Comparison of ENCODE assay signal across 18 cellular contexts in genomic region chr17:72426948-72427760, GRCh38.
DNase-seq lines count a peak whose midpoint lies in the region; ATAC-seq, FAIRE-seq and TF ChIP-seq lines count a peak whose summit lies in the region.
"Had no signal": no experiment of that assay in that cellular context is flagged by ENCODE, and none has a peak within 500 bp of the region (broad histone marks: within the 10 kb centered on the region; RNA-seq: fewer than 3 reads in every experiment).

No MANE protein-coding gene starts in this region.

- peaks cover 5% of the 10 kb centered on the region for H3K4me1 Mint-ChIP-seq in WTC11

- H3K4me1 ChIP-seq in pancreas (peaks cover 6 to 33% (median 11%) of the 10 kb centered on the region in 3 donors), uterus (no peaks in the 10 kb centered on the region)
- H3K4me1 ChIP-seq: right lobe of liver had no signal

- TF ChIP-seq CTCF in WTC11 (IDR thresholded peaks at IDR 0.05) (no peak), pancreas (IDR thresholded peaks at IDR 0.05) (no peak), uterus (IDR thresholded peaks at IDR 0.05) (no peak)

- H3K4me3 Mint-ChIP-seq in WTC11, result no peak overlapping the region
- H3K4me3 Mint-ChIP-seq: activated CD8-positive, alpha-beta T cell treated with anti-CD3 and anti-CD28 coated beads for 36 hours had no signal

- CTCF ChIA-PET in WTC11 (lab: Charles Lee), result no interaction called here

- WGBS in pancreas, 2 donors, result 36 to 43% methylated on average over 7 of the region's 7 CpGs

- DNase-seq in NCI-H2196 treated with DMSO at 0.1 percent for 48 hours (lab: John Stamatoyannopoulos, UW; ENCODE audit: unreplicated experiment), result peak; percentile 78
- DNase-seq in WTC11 (ENCODE audit: low spot score), result no peak
- DNase-seq in pancreas, result peak in 3 of 6 donors; percentile 35 to 71 (median 45)
- DNase-seq in left cardiac atrium, result no peak
- DNase-seq in activated CD4-positive, alpha-beta T cell treated with anti-CD3 and anti-CD28 coated beads, Interleukin-2, amount 50 U/mL, for 1 hour, result no peak
- no peak for DNase-seq in uterus
- DNase-seq: activated CD8-positive, alpha-beta T cell treated with anti-CD3 and anti-CD28 coated beads for 36 hours; DMS 273 treated with DMSO at 0.1 percent for 48 hours; mesendoderm; NCI-H1092 treated with DMSO at 0.1 percent for 48 hours; NCI-H446; right lobe of liver; stimulated activated CD4-positive, alpha-beta T cell treated with anti-CD3 and anti-CD28 coated beads, Interleukin-2, amount 100 ng/mL, for 24 hours had no signal

- POLR2A ChIA-PET in WTC11 (lab: Charles Lee), result no interaction called here

- no peak overlapping the region for H3K27ac Mint-ChIP-seq in WTC11
- H3K27ac Mint-ChIP-seq: activated CD8-positive, alpha-beta T cell treated with anti-CD3 and anti-CD28 coated beads for 36 hours had no signal

- no peaks in the 10 kb centered on the region for H3K36me3 Mint-ChIP-seq in WTC11

- H3K27me3 Mint-ChIP-seq in WTC11 (ENCODE audit: low read depth), result no peaks in the 10 kb centered on the region; the same call in 1 of the 2 replicates

- no peaks in the 10 kb centered on the region for H3K9me3 Mint-ChIP-seq in WTC11
- H3K9me3 Mint-ChIP-seq: activated CD8-positive, alpha-beta T cell treated with anti-CD3 and anti-CD28 coated beads for 36 hours had no signal

- H3K27ac ChIP-seq in pancreas, result peak overlapping the region in 2 of 4 donors; percentile 39 to 47
- no peak overlapping the region for H3K27ac ChIP-seq in uterus
- H3K27ac ChIP-seq: right lobe of liver, suprapubic skin had no signal

- peak; percentile 19; the same call in 1 of the 2 replicates for ATAC-seq in WTC11
- peak; percentile 24 to 47 (median 34) for ATAC-seq in pancreas
- no peak for ATAC-seq in GM19467 (IDR thresholded peaks at IDR 0.05; ENCODE audit: unreplicated experiment)
- ATAC-seq in left cardiac atrium, result no peak
- ATAC-seq: activated CD8-positive, alpha-beta T cell treated with anti-CD3 and anti-CD28 coated beads for 36 hours; K562 had no signal

- FAIRE-seq in pancreas (lab: Jason Lieb, UNC), result no peak
- FAIRE-seq: GM19239, K562 had no signal

- intact Hi-C loops in pancreas (cut with DNase I) (loop anchor here in 1 of 3 donors (10.0 kb wide), 2 partner anchors 88 to 302 kb away; partner anchors contain the start of gene SOX9), left cardiac atrium (cut with DNase I) (no loop called here), uterus (cut with DNase I; ENCODE audit: low total_unique reads) (no loop called here)

- no peaks in the 10 kb centered on the region for H3K9me3 ChIP-seq in pancreas
- H3K9me3 ChIP-seq in uterus, result no peaks in the 10 kb centered on the region
- H3K9me3 ChIP-seq: right lobe of liver, suprapubic skin had no signal

- H3K36me3 ChIP-seq in pancreas (no peaks in the 10 kb centered on the region), uterus (no peaks in the 10 kb centered on the region)
- H3K36me3 ChIP-seq: right lobe of liver, suprapubic skin had no signal

- H3K4me3 ChIP-seq in pancreas (no peak overlapping the region), uterus (no peak overlapping the region)
- H3K4me3 ChIP-seq: K562, right lobe of liver, suprapubic skin had no signal

- H3K27me3 ChIP-seq in pancreas, result no peaks in the 10 kb centered on the region
- no peaks in the 10 kb centered on the region for H3K27me3 ChIP-seq in uterus
- H3K27me3 ChIP-seq: right lobe of liver, suprapubic skin had no signal

- TF ChIP-seq POLR2A in GM18526 (IDR thresholded peaks at IDR 0.05; ENCODE audit: extremely low read depth, insufficient read length) (peak; percentile 1), uterus (IDR thresholded peaks at IDR 0.05) (no peak)

TF ChIP-seq in WTC11, 78 proteins besides CTCF, POLR2A, EP300 and RAD21:
- TF ChIP-seq CDX4 (CRISPR knock-in tag; IDR thresholded peaks at IDR 0.05; ENCODE audit: borderline replicate concordance), result no peak
- TF ChIP-seq, protein P1, sequence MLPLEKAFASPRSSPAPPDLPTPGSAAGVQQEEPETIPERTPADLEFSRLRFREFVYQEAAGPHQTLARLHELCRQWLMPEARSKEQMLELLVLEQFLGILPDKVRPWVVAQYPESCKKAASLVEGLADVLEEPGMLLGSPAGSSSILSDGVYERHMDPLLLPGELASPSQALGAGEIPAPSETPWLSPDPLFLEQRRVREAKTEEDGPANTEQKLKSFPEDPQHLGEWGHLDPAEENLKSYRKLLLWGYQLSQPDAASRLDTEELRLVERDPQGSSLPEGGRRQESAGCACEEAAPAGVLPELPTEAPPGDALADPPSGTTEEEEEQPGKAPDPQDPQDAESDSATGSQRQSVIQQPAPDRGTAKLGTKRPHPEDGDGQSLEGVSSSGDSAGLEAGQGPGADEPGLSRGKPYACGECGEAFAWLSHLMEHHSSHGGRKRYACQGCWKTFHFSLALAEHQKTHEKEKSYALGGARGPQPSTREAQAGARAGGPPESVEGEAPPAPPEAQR (CRISPR knock-in tag; IDR thresholded peaks at IDR 0.05), result no peak
- TF ChIP-seq ZNF121 (CRISPR knock-in tag; IDR thresholded peaks at IDR 0.05), result no peak
- TF ChIP-seq ZNF263 (CRISPR knock-in tag; IDR thresholded peaks at IDR 0.05; ENCODE audit: low read depth), result no peak
- TF ChIP-seq ZNF232 (CRISPR knock-in tag; IDR thresholded peaks at IDR 0.05), result no peak
- no peak for TF ChIP-seq FOXP1 (CRISPR knock-in tag; IDR thresholded peaks at IDR 0.05; ENCODE audit: borderline replicate concordance)
- TF ChIP-seq, protein P2, sequence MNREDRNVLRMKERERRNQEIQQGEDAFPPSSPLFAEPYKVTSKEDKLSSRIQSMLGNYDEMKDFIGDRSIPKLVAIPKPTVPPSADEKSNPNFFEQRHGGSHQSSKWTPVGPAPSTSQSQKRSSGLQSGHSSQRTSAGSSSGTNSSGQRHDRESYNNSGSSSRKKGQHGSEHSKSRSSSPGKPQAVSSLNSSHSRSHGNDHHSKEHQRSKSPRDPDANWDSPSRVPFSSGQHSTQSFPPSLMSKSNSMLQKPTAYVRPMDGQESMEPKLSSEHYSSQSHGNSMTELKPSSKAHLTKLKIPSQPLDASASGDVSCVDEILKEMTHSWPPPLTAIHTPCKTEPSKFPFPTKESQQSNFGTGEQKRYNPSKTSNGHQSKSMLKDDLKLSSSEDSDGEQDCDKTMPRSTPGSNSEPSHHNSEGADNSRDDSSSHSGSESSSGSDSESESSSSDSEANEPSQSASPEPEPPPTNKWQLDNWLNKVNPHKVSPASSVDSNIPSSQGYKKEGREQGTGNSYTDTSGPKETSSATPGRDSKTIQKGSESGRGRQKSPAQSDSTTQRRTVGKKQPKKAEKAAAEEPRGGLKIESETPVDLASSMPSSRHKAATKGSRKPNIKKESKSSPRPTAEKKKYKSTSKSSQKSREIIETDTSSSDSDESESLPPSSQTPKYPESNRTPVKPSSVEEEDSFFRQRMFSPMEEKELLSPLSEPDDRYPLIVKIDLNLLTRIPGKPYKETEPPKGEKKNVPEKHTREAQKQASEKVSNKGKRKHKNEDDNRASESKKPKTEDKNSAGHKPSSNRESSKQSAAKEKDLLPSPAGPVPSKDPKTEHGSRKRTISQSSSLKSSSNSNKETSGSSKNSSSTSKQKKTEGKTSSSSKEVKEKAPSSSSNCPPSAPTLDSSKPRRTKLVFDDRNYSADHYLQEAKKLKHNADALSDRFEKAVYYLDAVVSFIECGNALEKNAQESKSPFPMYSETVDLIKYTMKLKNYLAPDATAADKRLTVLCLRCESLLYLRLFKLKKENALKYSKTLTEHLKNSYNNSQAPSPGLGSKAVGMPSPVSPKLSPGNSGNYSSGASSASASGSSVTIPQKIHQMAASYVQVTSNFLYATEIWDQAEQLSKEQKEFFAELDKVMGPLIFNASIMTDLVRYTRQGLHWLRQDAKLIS (CRISPR knock-in tag; IDR thresholded peaks at IDR 0.05; ENCODE audit: borderline replicate concordance), result no peak
- no peak for TF ChIP-seq ZNF671 (CRISPR knock-in tag; IDR thresholded peaks at IDR 0.05)
- TF ChIP-seq ZNF138 (CRISPR knock-in tag; conservative IDR thresholded peaks at IDR 0.05), result no peak
- no peak for TF ChIP-seq MLX (CRISPR knock-in tag; IDR thresholded peaks at IDR 0.05)
- no peak for TF ChIP-seq OVOL2 (CRISPR knock-in tag; IDR thresholded peaks at IDR 0.05; ENCODE audit: borderline replicate concordance)
- TF ChIP-seq PREB (CRISPR knock-in tag; IDR thresholded peaks at IDR 0.05; ENCODE audit: borderline replicate concordance), result no peak
- no peak for TF ChIP-seq MAX (CRISPR knock-in tag; IDR thresholded peaks at IDR 0.05)

Comparison
In these comparisons a context has a peak if more than half of its experiments do, and no peak if none do; other contexts are left out.
1. ATAC-seq: peak in WTC11 (single experiment) and pancreas (4 of 4); none in GM19467 (single experiment) and left cardiac atrium (0 of 2).